Comparison of ENCODE assay signal across 16 cellular contexts in the genomic region with DNA sequence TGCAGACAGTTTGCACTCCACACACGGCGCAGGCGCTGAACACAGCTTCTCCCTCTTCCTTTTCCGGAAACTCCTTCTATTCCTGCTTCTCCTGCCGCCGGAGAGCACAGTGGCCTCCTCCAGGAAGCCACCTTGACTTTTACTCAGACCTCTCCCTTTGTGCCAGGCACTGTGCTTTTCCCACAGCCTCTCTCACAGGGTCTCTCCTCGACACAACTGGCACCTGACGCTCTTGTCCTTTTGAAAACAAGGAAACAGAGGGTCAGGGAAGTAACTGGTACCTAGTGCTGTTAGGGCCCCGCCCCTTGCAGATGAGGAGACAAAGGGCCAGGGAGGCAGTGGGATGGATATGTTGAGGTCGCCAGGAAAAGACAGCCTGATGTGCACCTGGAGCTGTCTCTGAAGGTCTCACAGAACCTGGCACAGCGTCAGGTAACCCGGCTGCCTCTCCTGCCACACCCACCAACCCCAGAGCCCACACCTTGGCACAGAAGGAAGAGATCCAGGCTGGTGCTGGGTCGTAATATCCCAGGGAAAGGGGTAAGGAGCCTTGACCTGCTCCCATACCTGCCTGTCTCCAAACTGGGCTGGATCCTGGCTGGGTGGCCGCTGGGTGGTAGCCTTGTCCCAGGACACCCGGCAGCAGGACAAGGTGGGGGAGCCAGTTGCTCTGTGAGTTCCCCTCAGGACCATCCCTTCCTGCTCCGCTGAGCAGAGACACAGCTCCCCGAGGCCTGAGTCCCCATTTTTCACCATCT. TPM values are rescaled to one million over a fixed set of nuclear protein-coding genes. Genes with fewer than 3 reads are reported as not detected.
DNase-seq lines count a peak whose midpoint lies in the region; ATAC-seq, FAIRE-seq and TF ChIP-seq lines count a peak whose summit lies in the region.
"Had no signal": no experiment of that assay in that cellular context is flagged by ENCODE, and none has a peak within 500 bp of the region (broad histone marks: within the 10 kb centered on the region; RNA-seq: fewer than 3 reads in every experiment).

No MANE protein-coding gene starts in this region.

- H3K9ac ChIP-seq in BLaER1 treated with 17β-estradiol and CSF1 and Interleukin-3, amounts not matched to agents 10 nM and 100 nM: peak overlapping the region in 1 of 11 experiments; percentile 14; a peak in 1 of 22 replicates
- H3K9ac ChIP-seq in HCT116 (ENCODE audit: low read length) (no peak overlapping the region), K562 (ENCODE audit: insufficient read depth in 1 of 2, low read depth in 2 of 2, low read length in 2 of 2) (no peak overlapping the region), neural progenitor cell (no peak overlapping the region)

- no peak overlapping the region for H3K4me3 Mint-ChIP-seq in neural progenitor cell
- H3K4me3 Mint-ChIP-seq: activated CD4-positive, alpha-beta T cell treated with anti-CD3 and anti-CD28 coated beads, Interleukin-2, amount 10 ng/mL, durations not matched to agents 7 days and 5 days had no signal

- no peaks in the 10 kb centered on the region for H3K36me3 ChIP-seq in BLaER1 treated with 17β-estradiol and CSF1 and Interleukin-3, amounts not matched to agents 10 nM and 100 nM
- H3K36me3 ChIP-seq in HCT116 (ENCODE audit: control insufficient read depth in 1 of 2, insufficient read depth in 2 of 2, low read length in 2 of 2): no peaks in the 10 kb centered on the region
- H3K36me3 ChIP-seq in K562 (ENCODE audit: control insufficient read depth, insufficient read depth, low read length): no peaks in the 10 kb centered on the region
- no peaks in the 10 kb centered on the region for H3K36me3 ChIP-seq in neural progenitor cell
- H3K36me3 ChIP-seq in esophagus muscularis mucosa: no peaks in the 10 kb centered on the region
- H3K36me3 ChIP-seq: gastroesophageal sphincter, neutrophil, thoracic aorta had no signal

- H3K4me3 ChIP-seq in BLaER1 treated with 17β-estradiol and CSF1 and Interleukin-3, amounts not matched to agents 10 nM and 100 nM: no peak overlapping the region
- no peak overlapping the region for H3K4me3 ChIP-seq in HCT116 (replicated peaks in 1 of 2; ENCODE audit: low read depth in 1 of 2, low read length in 2 of 2)
- no peak overlapping the region for H3K4me3 ChIP-seq in K562
- H3K4me3 ChIP-seq in neural progenitor cell: no peak overlapping the region
- no peak overlapping the region for H3K4me3 ChIP-seq in esophagus muscularis mucosa
- H3K4me3 ChIP-seq: gastroesophageal sphincter had no signal

- BruUV-seq in HCT116 (replicated peaks; lab: Mats Ljungman, UMichigan): no TSS peak
- BruUV-seq in K562 (replicated peaks; lab: Mats Ljungman, UMichigan): no TSS peak

- H3K36me3 Mint-ChIP-seq in neural progenitor cell: no peaks in the 10 kb centered on the region

- TF ChIP-seq EP300 in K562 (IDR thresholded peaks at IDR 0.05; ENCODE audit: low read length) (no peak), esophagus muscularis mucosa (IDR thresholded peaks at IDR 0.05) (no peak)

- H3K4me1 ChIP-seq in BLaER1 treated with 17β-estradiol and CSF1 and Interleukin-3, amounts not matched to agents 10 nM and 100 nM: peaks cover 42 to 97% (median 74%) of the 10 kb centered on the region in 10 experiments
- peaks cover 2% of the 10 kb centered on the region in 2 experiments; a peak in 2 of 4 replicates for H3K4me1 ChIP-seq in HCT116 (ENCODE audit: control insufficient read depth in 1 of 2, insufficient read depth in 2 of 2, low read length in 2 of 2)
- peaks cover 10 to 32% of the 10 kb centered on the region in 2 experiments for H3K4me1 ChIP-seq in K562 (replicated peaks in 1 of 2; ENCODE audit: control insufficient read depth in 2 of 2, insufficient read depth in 2 of 2, low read length in 2 of 2)
- H3K4me1 ChIP-seq in neural progenitor cell: peaks cover 7% of the 10 kb centered on the region
- H3K4me1 ChIP-seq in esophagus muscularis mucosa: peaks cover 13 to 19% (median 16%) of the 10 kb centered on the region in 4 donors

- TF ChIP-seq RAD21 in HCT116 (IDR thresholded peaks at IDR 0.05; ENCODE audit: low read depth): no peak
- no peak; a peak in 1 of 4 replicates for TF ChIP-seq RAD21 in K562 (CRISPR knock-in tag; conservative IDR thresholded peaks at IDR 0.05 in 1 of 2, IDR thresholded peaks at IDR 0.05 in 1 of 2)

- H3K27ac Mint-ChIP-seq in neural progenitor cell: peak overlapping the region; percentile 78
- H3K27ac Mint-ChIP-seq: activated CD4-positive, alpha-beta T cell treated with anti-CD3 and anti-CD28 coated beads, Interleukin-2, amount 10 ng/mL, durations not matched to agents 7 days and 5 days had no signal

- WGBS in K562 (ENCODE audit: insufficient coverage, low coverage, missing lambda C conversion rate): 54% methylated on average over 17 of the region's 17 CpGs
- 73% methylated on average over 17 of the region's 17 CpGs for WGBS in esophagus muscularis mucosa

- in situ Hi-C loops in K562 (cut with MboI): no loop called here

- ATAC-seq in HCT116 (peak; percentile 30; the same call in 1 of the 2 replicates), K562 (no peak; the same call in 2 of the 3 replicates), GM19023 (IDR thresholded peaks at IDR 0.05; ENCODE audit: unreplicated experiment) (no peak), GM19324 (IDR thresholded peaks at IDR 0.05; ENCODE audit: low FRiP score, unreplicated experiment) (no peak)

- H3F3A ChIP-seq in neural progenitor cell (ENCODE audit: low read depth): peaks cover 7% of the 10 kb centered on the region

- CTCF ChIA-PET in HCT116 (lab: Charles Lee) (no interaction called here), K562 (lab: Yijun Ruan, JAX; ENCODE audit: low intra/inter-chr PET ratio) (no interaction called here)

- peaks cover 3% of the 10 kb centered on the region for H3K27me3 Mint-ChIP-seq in neural progenitor cell (ENCODE audit: insufficient read depth, low read depth)

- no peaks in the 10 kb centered on the region for H3K9me1 ChIP-seq in K562 (ENCODE audit: control insufficient read depth, insufficient read depth, low read length)

- no peak overlapping the region for H2AFZ ChIP-seq in HCT116 (ENCODE audit: low read depth, low read length, poor library complexity, severe bottlenecking)
- H2AFZ ChIP-seq in K562 (ENCODE audit: low read depth, low read length): no peak overlapping the region
- H2AFZ ChIP-seq in neural progenitor cell (replicated peaks): no peak overlapping the region

- no peaks in the 10 kb centered on the region for H3K79me2 ChIP-seq in HCT116 (ENCODE audit: insufficient read depth, low read length)
- no peaks in the 10 kb centered on the region for H3K79me2 ChIP-seq in K562 (ENCODE audit: control insufficient read depth, insufficient read depth, low read length)
- H3K79me2 ChIP-seq in neural progenitor cell (ENCODE audit: low read depth): no peaks in the 10 kb centered on the region

- peak overlapping the region in 7 of 11 experiments; percentile 71 to 87 (median 86); a peak in 11 of 22 replicates for H3K4me2 ChIP-seq in BLaER1 treated with 17β-estradiol and CSF1 and Interleukin-3, amounts not matched to agents 10 nM and 100 nM
- H3K4me2 ChIP-seq in HCT116 (ENCODE audit: low read length) (no peak overlapping the region), K562 (ENCODE audit: insufficient read depth, low read length) (no peak overlapping the region), neural progenitor cell (no peak overlapping the region)

- H3K4me1 Mint-ChIP-seq in neural progenitor cell: peaks cover 22% of the 10 kb centered on the region

- DNase-seq in HCT116 (ENCODE audit: low read depth, low spot score) (no peak), K562 (ENCODE audit: extremely low read depth in 1 of 4, low spot score in 3 of 4) (no peak), neural progenitor cell (ENCODE audit: low spot score) (no peak), KG1 (lab: John Stamatoyannopoulos, UW) (no peak), esophagus muscularis mucosa (ENCODE audit: extremely low spot score) (no peak)
- DNase-seq: activated CD4-positive, alpha-beta T cell treated with anti-CD3 and anti-CD28 coated beads, Interleukin-2, amount 10 ng/mL, durations not matched to agents 7 days and 5 days; activated CD8-positive, alpha-beta memory T cell treated with anti-CD3 and anti-CD28 coated beads, Interleukin-2, amount 50 U/mL, for 48 hours; activated effector memory CD4-positive, alpha-beta T cell treated with Interleukin-2 at 50 U/mL for 16 hours; amniotic stem cell; NCI-H1417 had no signal

- H3K27ac ChIP-seq in BLaER1 treated with 17β-estradiol and CSF1 and Interleukin-3, amounts not matched to agents 10 nM and 100 nM: peak overlapping the region in 4 of 11 experiments; percentile 5 to 52 (median 18); a peak in 3 of 22 replicates
- H3K27ac ChIP-seq in HCT116 (ENCODE audit: low read depth, low read length) (no peak overlapping the region), K562 (ENCODE audit: extremely low read depth, low read depth, low read length) (no peak overlapping the region), neural progenitor cell (no peak overlapping the region), esophagus muscularis mucosa (replicated peaks in 1 of 4) (no peak overlapping the region)
- H3K27ac ChIP-seq: gastroesophageal sphincter, neutrophil had no signal

- H3K9me3 Mint-ChIP-seq in neural progenitor cell: no peaks in the 10 kb centered on the region
- H3K9me3 Mint-ChIP-seq: activated CD4-positive, alpha-beta T cell treated with anti-CD3 and anti-CD28 coated beads, Interleukin-2, amount 10 ng/mL, durations not matched to agents 7 days and 5 days had no signal

- no peaks in the 10 kb centered on the region for H3K9me3 ChIP-seq in BLaER1 treated with 17β-estradiol and CSF1 and Interleukin-3, amounts not matched to agents 10 nM and 100 nM (replicated peaks in 1 of 11)
- H3K9me3 ChIP-seq in HCT116 (ENCODE audit: control insufficient read depth in 1 of 2, insufficient read depth in 1 of 2, low read depth in 1 of 2, low read length in 2 of 2) (no peaks in the 10 kb centered on the region), K562 (replicated peaks; ENCODE audit: control insufficient read depth, insufficient read depth, low read depth, low read length) (no peaks in the 10 kb centered on the region), neural progenitor cell (ENCODE audit: low read depth) (no peaks in the 10 kb centered on the region), esophagus muscularis mucosa (no peaks in the 10 kb centered on the region)
- H3K9me3 ChIP-seq: gastroesophageal sphincter, neutrophil, thoracic aorta had no signal

- RAD21 ChIA-PET in HCT116 (lab: Charles Lee; ENCODE audit: low non-redundant PET in 1 of 2, low total read pairs in 2 of 2, uncharacterized antibody in 2 of 2, unreplicated experiment in 2 of 2): no interaction called here

- TF ChIP-seq POLR2A in HCT116 (IDR thresholded peaks at IDR 0.05; ENCODE audit: borderline replicate concordance, extremely low read depth, insufficient read depth, insufficient read length) (no peak), K562 (conservative IDR thresholded peaks at IDR 0.05) (no peak), esophagus muscularis mucosa (IDR thresholded peaks at IDR 0.05; ENCODE audit: low read depth) (no peak)

- peak; percentile 44 for FAIRE-seq in K562 (lab: Jason Lieb, UNC)

- intact Hi-C loops in HCT116 (cut with micrococcal nuclease): no loop called here
- intact Hi-C loops in K562 (cut with micrococcal nuclease): no loop called here
- intact Hi-C loops in esophagus muscularis mucosa (cut with DNase I): no loop called here

- no peaks in the 10 kb centered on the region for H3K27me3 ChIP-seq in BLaER1 treated with 17β-estradiol and CSF1 and Interleukin-3, amounts not matched to agents 10 nM and 100 nM
- no peaks in the 10 kb centered on the region for H3K27me3 ChIP-seq in HCT116 (ENCODE audit: insufficient read depth, low read length)
- no peaks in the 10 kb centered on the region for H3K27me3 ChIP-seq in K562 (ENCODE audit: control insufficient read depth in 2 of 2, insufficient read depth in 2 of 2, low read length in 2 of 2)
- no peaks in the 10 kb centered on the region for H3K27me3 ChIP-seq in neural progenitor cell
- no peaks in the 10 kb centered on the region for H3K27me3 ChIP-seq in esophagus muscularis mucosa

- TF ChIP-seq CTCF in HCT116 (IDR thresholded peaks at IDR 0.05 in 2 of 3, conservative IDR thresholded peaks at IDR 0.05 in 1 of 3; ENCODE audit: borderline replicate concordance in 1 of 3, insufficient read depth in 1 of 3, low read depth in 2 of 3, low read length in 2 of 3): no peak
- 0 out of 6 replicates have a peak, but pooled peaks of 1 of the 3 experiments have one; percentile 5 for TF ChIP-seq CTCF in K562 (IDR thresholded peaks at IDR 0.05 in 2 of 3, conservative IDR thresholded peaks at IDR 0.05 in 1 of 3; ENCODE audit: insufficient read depth in 2 of 3, low read depth in 1 of 3, low read length in 3 of 3)
- TF ChIP-seq CTCF in neural progenitor cell (IDR thresholded peaks at IDR 0.05): no peak
- TF ChIP-seq CTCF in esophagus muscularis mucosa (IDR thresholded peaks at IDR 0.05): no peak

- no peaks in the 10 kb centered on the region for H4K20me1 ChIP-seq in BLaER1 treated with 17β-estradiol and CSF1 and Interleukin-3, amounts not matched to agents 10 nM and 100 nM
- H4K20me1 ChIP-seq in HCT116 (ENCODE audit: insufficient read depth) (no peaks in the 10 kb centered on the region), K562 (replicated peaks; ENCODE audit: control insufficient read depth, insufficient read depth, low read length) (no peaks in the 10 kb centered on the region), neural progenitor cell (ENCODE audit: low read depth) (no peaks in the 10 kb centered on the region)

- no peaks in the 10 kb centered on the region for H3K9me2 ChIP-seq in HCT116 (ENCODE audit: insufficient read depth)

- POLR2A ChIA-PET in HCT116 (lab: Charles Lee) (no interaction called here), K562 (lab: Yijun Ruan, JAX) (interaction anchor here (0.5 to 0.6 kb wide), 3 partner anchors 28 to 722 kb away, joined by 3 to 6 read pairs (median 3); no protein-coding TSS in a partner anchor)

RNA-seq across cellular contexts. Expression of a gene that starts 59.0 kb away (rescaled TPM):
- total RNA-seq in HCT116 (2021; ENCODE audit: unreplicated experiment): 114 TPM
- polyA plus RNA-seq in HCT116 (2012): 69.3 and 94.4 TPM in 2 replicates
- total RNA-seq in K562 (2011; cell fraction: chromatin; rRNA removed; ENCODE audit: low replicate concordance): 218 and 364 TPM in 2 replicates
- 115 and 134 TPM in 2 replicates for total RNA-seq in K562 (2011; cell fraction: nucleolus; rRNA removed)
- total RNA-seq in K562 (2011; cell fraction: nucleoplasm; rRNA removed): 295 and 429 TPM in 2 replicates
- total RNA-seq in K562 (2014; rRNA removed): 62.8 and 94.6 TPM in 2 replicates
- total RNA-seq in K562 (2014; rRNA removed; fragmentation: Illumina TruSeq; extraction: Trizol): 93.0 and 107 TPM in 2 replicates
- 93.5 and 94.9 TPM in 2 replicates for total RNA-seq in K562 (2015; rRNA removed; fragmentation: Illumina TruSeq; extraction: Trizol)
- 113 and 119 TPM in 2 replicates for total RNA-seq in K562 (2021)
- polyA plus RNA-seq in K562 (2011; rRNA removed): 112 and 129 TPM in 2 replicates
- polyA plus RNA-seq in K562 (2011; cell fraction: cytosol; rRNA removed): 77.3 and 148 TPM in 2 replicates
- 118 and 127 TPM in 2 replicates for polyA plus RNA-seq in K562 (2011; cell fraction: nucleus; rRNA removed)
- polyA plus RNA-seq in K562 (2012): 139 and 160 TPM in 2 replicates
- 237 and 271 TPM in 2 replicates for polyA plus RNA-seq in K562 (2014; fragmentation: Illumina TruSeq; extraction: Trizol)
- polyA plus RNA-seq in K562 (2014; fragmentation: Nextera tagmentation; extraction: Ambion mirVana): 100 to 1,000 TPM; 145 to 357 TPM
- polyA plus RNA-seq in K562 (2014; rRNA removed): 146 and 170 TPM in 2 replicates
- 132 and 142 TPM in 2 replicates for polyA minus RNA-seq in K562 (2011; rRNA and poly(A)+ RNA removed)
- polyA minus RNA-seq in K562 (2011; cell fraction: cytosol; rRNA and poly(A)+ RNA removed): 41.7 and 44.1 TPM in 2 replicates
- polyA minus RNA-seq in K562 (2011; cell fraction: nucleus; rRNA and poly(A)+ RNA removed): 67.2 and 111 TPM in 2 replicates
- total RNA-seq in neural progenitor cell (ENCODE audit: low replicate concordance): 121 and 143 TPM in 2 replicates
- 100 to 1,000 TPM in 1 of 4 donors, 10 to 100 TPM in 3; 66.8 to 104 (median 78.3) TPM for total RNA-seq in esophagus muscularis mucosa

Comparison
In these comparisons a context has a peak if more than half of its experiments do, and no peak if none do; other contexts are left out.
1. H3K4me2 ChIP-seq: peak in BLaER1 treated with 17β-estradiol and CSF1 and Interleukin-3, amounts not matched to agents 10 nM and 100 nM (7 of 11); none in HCT116 (single experiment), K562 (single experiment) and neural progenitor cell (single experiment).